ENCODE assay signal across 7 cellular contexts in genomic region chr6:44245391-44245911, GRCh38. TPM values are rescaled to one million over a fixed set of nuclear protein-coding genes. Genes with fewer than 3 reads are reported as not detected.
DNase-seq lines count a peak whose midpoint lies in the region; ATAC-seq, FAIRE-seq and TF ChIP-seq lines count a peak whose summit lies in the region.

No MANE protein-coding gene starts in this region.

- peak overlapping the region; percentile 91 for H3K4me2 ChIP-seq in keratinocyte (ENCODE audit: control insufficient read depth, extremely low read depth, insufficient read depth, low read depth, low read length)

- peaks cover 36% of the 10 kb centered on the region for H3K79me2 ChIP-seq in keratinocyte (ENCODE audit: control insufficient read depth, insufficient read depth, low read length)

- H3K9me3 Mint-ChIP-seq in activated naive CD8-positive, alpha-beta T cell treated with anti-CD3 and anti-CD28 coated beads, Interleukin-2, amount 50 U/mL, for 24 hours, result no peaks in the 10 kb centered on the region

- H3K27me3 Mint-ChIP-seq in activated naive CD8-positive, alpha-beta T cell treated with anti-CD3 and anti-CD28 coated beads, Interleukin-2, amount 50 U/mL, for 24 hours, result peaks cover 5% of the 10 kb centered on the region

- peak overlapping the region; percentile 100 for H3K4me3 Mint-ChIP-seq in activated naive CD8-positive, alpha-beta T cell treated with anti-CD3 and anti-CD28 coated beads, Interleukin-2, amount 50 U/mL, for 24 hours

- peaks cover 37% of the 10 kb centered on the region for H3K36me3 Mint-ChIP-seq in activated naive CD8-positive, alpha-beta T cell treated with anti-CD3 and anti-CD28 coated beads, Interleukin-2, amount 50 U/mL, for 24 hours (ENCODE audit: low read depth)

- no peak for FAIRE-seq in keratinocyte (lab: Jason Lieb, UNC)

- peaks cover 30% of the 10 kb centered on the region for H4K20me1 ChIP-seq in keratinocyte (ENCODE audit: control insufficient read depth, extremely low read depth, insufficient read depth, low read length)

- H3K27ac Mint-ChIP-seq in activated naive CD8-positive, alpha-beta T cell treated with anti-CD3 and anti-CD28 coated beads, Interleukin-2, amount 50 U/mL, for 24 hours, result peak overlapping the region; percentile 100

- H3K27ac ChIP-seq in HUES48 (ENCODE audit: low read depth, low read length), result peak overlapping the region; percentile 48
- no peak overlapping the region for H3K27ac ChIP-seq in keratinocyte (ENCODE audit: control insufficient read depth, insufficient read depth, low read length)
- H3K27ac ChIP-seq in stomach smooth muscle (ENCODE audit: low read length), result peak overlapping the region; percentile 96

- H3K9ac ChIP-seq in HUES48 (ENCODE audit: low read depth, low read length) (peak overlapping the region; percentile 52), keratinocyte (ENCODE audit: control insufficient read depth, extremely low read depth, insufficient read depth, low read length) (peak overlapping the region; percentile 100), stomach smooth muscle (ENCODE audit: low read length in 2 of 2) (peak overlapping the region; percentile 71 to 100)

- H2AFZ ChIP-seq in keratinocyte (ENCODE audit: control insufficient read depth, low read length), result peak overlapping the region; percentile 90

- no peak for TF ChIP-seq CTCF in keratinocyte (optimal IDR thresholded peaks at IDR 0.05 in 1 of 3, IDR thresholded peaks at IDR 0.05 in 1 of 3, conservative IDR thresholded peaks at IDR 0.05 in 1 of 3; ENCODE audit: extremely low read depth in 1 of 3, insufficient read depth in 2 of 3, low read length in 3 of 3)

- H3K4me1 ChIP-seq in HUES48 (ENCODE audit: control insufficient read depth, insufficient read depth, low read length), result peaks cover 18% of the 10 kb centered on the region
- peaks cover 19% of the 10 kb centered on the region for H3K4me1 ChIP-seq in keratinocyte (ENCODE audit: control insufficient read depth, extremely low read depth, insufficient read depth, low read length)
- H3K4me1 ChIP-seq in stomach smooth muscle (ENCODE audit: control insufficient read depth, insufficient read depth, low read length), result peaks cover 32% of the 10 kb centered on the region

- dilution Hi-C loops in keratinocyte (cut with MboI; ENCODE audit: extremely low pct_ligation_motif_present, low sequenced_read_pairs), result no loop called here

- no peak for ATAC-seq in activated naive CD8-positive, alpha-beta T cell treated with anti-CD3 and anti-CD28 coated beads, Interleukin-2, amount 50 U/mL, for 24 hours
- ATAC-seq in HG02885 (IDR thresholded peaks at IDR 0.05; ENCODE audit: poor library complexity, unreplicated experiment) (no peak), HG03354 (IDR thresholded peaks at IDR 0.05; ENCODE audit: poor library complexity, severe bottlenecking, unreplicated experiment) (no peak), HG02973 (IDR thresholded peaks at IDR 0.05; ENCODE audit: unreplicated experiment) (no peak)

- H3K9me3 ChIP-seq in HUES48 (ENCODE audit: control insufficient read depth, insufficient read depth, low read length) (no peaks in the 10 kb centered on the region), keratinocyte (ENCODE audit: control insufficient read depth, low read depth, low read length) (no peaks in the 10 kb centered on the region), stomach smooth muscle (ENCODE audit: control insufficient read depth in 2 of 2, low read length in 2 of 2) (no peaks in the 10 kb centered on the region)

- H3K9me1 ChIP-seq in keratinocyte (ENCODE audit: control insufficient read depth, extremely low read depth, insufficient read depth, low read length), result peaks cover 5% of the 10 kb centered on the region

- peaks cover 45% of the 10 kb centered on the region for H3K4me1 Mint-ChIP-seq in activated naive CD8-positive, alpha-beta T cell treated with anti-CD3 and anti-CD28 coated beads, Interleukin-2, amount 50 U/mL, for 24 hours

- H3K27me3 ChIP-seq in HUES48 (ENCODE audit: control insufficient read depth, insufficient read depth, low read length) (no peaks in the 10 kb centered on the region), keratinocyte (ENCODE audit: control insufficient read depth, extremely low read depth, insufficient read depth, low read length) (no peaks in the 10 kb centered on the region), stomach smooth muscle (ENCODE audit: control insufficient read depth in 1 of 2, insufficient read depth in 2 of 2, low read length in 2 of 2) (no peaks in the 10 kb centered on the region)

- H3K36me3 ChIP-seq in HUES48 (ENCODE audit: control insufficient read depth, insufficient read depth, low read length) (peaks cover 29% of the 10 kb centered on the region), keratinocyte (ENCODE audit: control insufficient read depth in 2 of 2, extremely low read depth in 1 of 2, insufficient read depth in 2 of 2, low read length in 2 of 2) (peaks cover 16 to 20% of the 10 kb centered on the region in 2 experiments), stomach smooth muscle (ENCODE audit: control insufficient read depth in 2 of 2, insufficient read depth in 2 of 2, low read length in 2 of 2) (peaks cover 18 to 19% of the 10 kb centered on the region in 2 donors)

- H3K4me3 ChIP-seq in HUES48 (ENCODE audit: low read depth, low read length) (peak overlapping the region; percentile 95), keratinocyte (ENCODE audit: control insufficient read depth in 2 of 3, extremely low read depth in 1 of 3, insufficient read depth in 2 of 3, low read depth in 1 of 3, low read length in 3 of 3) (peak overlapping the region; percentile 97 to 100 (median 99)), stomach smooth muscle (ENCODE audit: low read length in 2 of 2) (peak overlapping the region; percentile 92 to 100)

- DNase-seq in activated naive CD8-positive, alpha-beta T cell treated with anti-CD3 and anti-CD28 coated beads, Interleukin-2, amount 50 U/mL, for 24 hours, result no peak
- no peak for DNase-seq in keratinocyte (ENCODE audit: low read depth, low spot score)

RNA-seq across cellular contexts. Expression of gene HSP90AB1, which starts 1.4 kb away (rescaled TPM):
- polyA plus RNA-seq in keratinocyte, result 653 to 1,215 TPM (median 1,089 TPM) in 3 replicates
- 852 TPM for polyA plus RNA-seq in keratinocyte (2011; ENCODE audit: low read depth)
- polyA plus RNA-seq in keratinocyte (2011; cell fraction: cytosol; rRNA removed), result 773 and 930 TPM in 2 replicates
- polyA plus RNA-seq in keratinocyte (2011; cell fraction: nucleus; rRNA removed), result 1,009 and 1,163 TPM in 2 replicates
- 801 and 914 TPM in 2 replicates for polyA plus RNA-seq in keratinocyte (2012; ENCODE audit: low replicate concordance)
- polyA minus RNA-seq in keratinocyte, result 444 to 942 TPM (median 851 TPM) in 3 replicates
- polyA minus RNA-seq in keratinocyte (2011; cell fraction: cytosol; rRNA and poly(A)+ RNA removed), result 482 TPM
- 369 and 581 TPM in 2 replicates for polyA minus RNA-seq in keratinocyte (2011; cell fraction: nucleus; rRNA and poly(A)+ RNA removed)

RNA-seq across cellular contexts. Expression of gene SLC35B2, which starts 11.9 kb away (rescaled TPM):
- polyA plus RNA-seq in keratinocyte, result 69.9 to 118 TPM (median 103 TPM) in 3 replicates
- polyA plus RNA-seq in keratinocyte (2011; ENCODE audit: low read depth), result 11.2 TPM
- polyA plus RNA-seq in keratinocyte (2011; cell fraction: cytosol; rRNA removed), result 59.9 and 66.5 TPM in 2 replicates
- 122 and 149 TPM in 2 replicates for polyA plus RNA-seq in keratinocyte (2011; cell fraction: nucleus; rRNA removed)
- 43.9 and 70.5 TPM in 2 replicates for polyA plus RNA-seq in keratinocyte (2012; ENCODE audit: low replicate concordance)
- 66.7 to 107 TPM (median 100 TPM) in 3 replicates for polyA minus RNA-seq in keratinocyte
- 81.3 TPM for polyA minus RNA-seq in keratinocyte (2011; cell fraction: cytosol; rRNA and poly(A)+ RNA removed)
- polyA minus RNA-seq in keratinocyte (2011; cell fraction: nucleus; rRNA and poly(A)+ RNA removed), result 64.0 and 74.9 TPM in 2 replicates

RNA-seq across cellular contexts. Expression of gene NFKBIE, which starts 19.9 kb away (rescaled TPM):
- 5.7 to 7.3 TPM (median 6.5 TPM) in 3 replicates for polyA plus RNA-seq in keratinocyte
- polyA plus RNA-seq in keratinocyte (2011; ENCODE audit: low read depth), result 35.8 TPM
- 7.2 and 8.8 TPM in 2 replicates for polyA plus RNA-seq in keratinocyte (2011; cell fraction: cytosol; rRNA removed)
- 9.3 and 9.9 TPM in 2 replicates for polyA plus RNA-seq in keratinocyte (2011; cell fraction: nucleus; rRNA removed)
- polyA plus RNA-seq in keratinocyte (2012; ENCODE audit: low replicate concordance), result 8.9 and 12.1 TPM in 2 replicates
- polyA minus RNA-seq in keratinocyte, result 4.1 to 5.6 TPM (median 5.1 TPM) in 3 replicates
- 12.7 TPM for polyA minus RNA-seq in keratinocyte (2011; cell fraction: cytosol; rRNA and poly(A)+ RNA removed)
- polyA minus RNA-seq in keratinocyte (2011; cell fraction: nucleus; rRNA and poly(A)+ RNA removed), result 3.7 and 5.3 TPM in 2 replicates

RNA-seq across cellular contexts. Expression of gene SLC29A1, which starts 22.1 kb away (rescaled TPM):
- polyA plus RNA-seq in keratinocyte, result 51.0 to 69.8 TPM (median 55.3 TPM) in 3 replicates
- 5.1 TPM for polyA plus RNA-seq in keratinocyte (2011; ENCODE audit: low read depth)
- polyA plus RNA-seq in keratinocyte (2011; cell fraction: cytosol; rRNA removed), result 29.3 and 31.8 TPM in 2 replicates
- 81.3 and 83.5 TPM in 2 replicates for polyA plus RNA-seq in keratinocyte (2011; cell fraction: nucleus; rRNA removed)
- 21.2 and 44.8 TPM in 2 replicates for polyA plus RNA-seq in keratinocyte (2012; ENCODE audit: low replicate concordance)
- polyA minus RNA-seq in keratinocyte, result 78.3 to 107 TPM (median 93.2 TPM) in 3 replicates
- polyA minus RNA-seq in keratinocyte (2011; cell fraction: cytosol; rRNA and poly(A)+ RNA removed), result 54.3 TPM
- polyA minus RNA-seq in keratinocyte (2011; cell fraction: nucleus; rRNA and poly(A)+ RNA removed), result 31.4 and 37.5 TPM in 2 replicates

RNA-seq across cellular contexts. Expression of gene TMEM151B, which starts 24.8 kb away (rescaled TPM):
- not detected in 3 replicates for polyA plus RNA-seq in keratinocyte
- polyA plus RNA-seq in keratinocyte (2011; ENCODE audit: low read depth), result not detected
- not detected in 2 replicates for polyA plus RNA-seq in keratinocyte (2011; cell fraction: cytosol; rRNA removed)
- not detected in 2 replicates for polyA plus RNA-seq in keratinocyte (2011; cell fraction: nucleus; rRNA removed)
- polyA plus RNA-seq in keratinocyte (2012; ENCODE audit: low replicate concordance), result 0.25 TPM in 1 of 2 replicates, not detected in the other
- polyA minus RNA-seq in keratinocyte, result not detected in 3 replicates
- polyA minus RNA-seq in keratinocyte (2011; cell fraction: cytosol; rRNA and poly(A)+ RNA removed), result not detected
- not detected in 2 replicates for polyA minus RNA-seq in keratinocyte (2011; cell fraction: nucleus; rRNA and poly(A)+ RNA removed)
